30 cellular contexts compared by ENCODE assay signal in genomic region chr2:229740279-229740678, GRCh38. TPM values are rescaled to one million over a fixed set of nuclear protein-coding genes. Genes with fewer than 3 reads are reported as not detected.
"Had no signal": no experiment of that assay in that cellular context is flagged by ENCODE, and none has a peak within 500 bp of the region (broad histone marks: within the 10 kb centered on the region; RNA-seq: fewer than 3 reads in every experiment).

No MANE protein-coding gene starts in this region.

- H3K9me3 ChIP-seq: neutrophil, ovary, testis, thyroid gland had no signal

- FAIRE-seq: islet of Langerhans, kidney, urothelium cell line had no signal

- H3K4me2 ChIP-seq: neural progenitor cell had no signal

- H3K9ac ChIP-seq: neural progenitor cell had no signal

- DNase-seq: hypothalamus; immature natural killer cell; kidney; left colon; left lung; lower lobe of right lung; mammary epithelial cell; mesenchymal stem cell; naive thymus-derived CD8-positive, alpha-beta T cell; occipital lobe; ovary; stimulated activated CD4-positive, alpha-beta T cell treated with anti-CD3 and anti-CD28 coated beads, Interleukin-12 subunit alpha, Interleukin-12 subunit beta, amount 100 ng/mL, for 4 hours; stimulated activated CD4-positive, alpha-beta T cell treated with anti-CD3 and anti-CD28 coated beads, Interleukin-15, amount 100 ng/mL, for 24 hours; stimulated activated CD4-positive, alpha-beta T cell treated with anti-CD3 and anti-CD28 coated beads, Interleukin-2, amount 100 ng/mL, for 24 hours; stimulated activated CD4-positive, alpha-beta T cell treated with anti-CD3 and anti-CD28 coated beads, Interleukin-4, amount 100 ng/mL, for 1 hour; stimulated activated naive B cell treated with anti-CD40 and anti-IgM and Interleukin-4, amounts not matched to agents 10 μg/mL and 1 μg/mL and 100 μg/mL, for 72 hours; stimulated activated naive CD8-positive, alpha-beta T cell treated with anti-CD3 and anti-CD28 coated beads, Interleukin-15, Interleukin-2, amounts not matched to agents 100 U/mL and 50 U/mL, for 24 hours; stomach; testis; thyroid gland; transverse colon; upper lobe of right lung had no signal

- H2AFZ ChIP-seq: neural progenitor cell had no signal

- H3K36me3 ChIP-seq: left lung, lower lobe of right lung, neural progenitor cell, neutrophil, ovary, right atrium auricular region, stomach, thyroid gland, transverse colon, upper lobe of right lung had no signal

- H3K27me3 ChIP-seq: left lung, neural progenitor cell, neutrophil, ovary, right atrium auricular region, stomach, testis, thyroid gland, transverse colon, upper lobe of right lung had no signal

- H3K4me3 ChIP-seq: left lung, lower lobe of right lung, neural progenitor cell, ovary, right atrium auricular region, skin epidermis, stomach, testis, thyroid gland, transverse colon, upper lobe of right lung had no signal

- H3K27ac ChIP-seq: left lung, lower lobe of right lung, neural progenitor cell, neutrophil, ovary, right atrium auricular region, skin epidermis, stomach, testis, thyroid gland, transverse colon, upper lobe of right lung had no signal

- H3K4me1 ChIP-seq: left lung, lower lobe of right lung, neural progenitor cell, right atrium auricular region, stomach, testis, thyroid gland, transverse colon, upper lobe of right lung had no signal

- ATAC-seq: left colon; left lung; lower lobe of right lung; naive thymus-derived CD8-positive, alpha-beta T cell; sciatic nerve; stimulated activated naive B cell treated with anti-CD40 and anti-IgM and Interleukin-4, amounts not matched to agents 10 μg/mL and 1 μg/mL and 100 μg/mL, for 72 hours; stimulated activated naive CD8-positive, alpha-beta T cell treated with anti-CD3 and anti-CD28 coated beads, Interleukin-15, Interleukin-2, amounts not matched to agents 100 U/mL and 50 U/mL, for 24 hours; upper lobe of right lung had no signal

RNA-seq across cellular contexts. Expression of gene DNER, which starts 25.9 kb away (rescaled TPM):
- total RNA-seq: liver; naive thymus-derived CD8-positive, alpha-beta T cell had no signal
- polyA plus RNA-seq: immature natural killer cell; naive thymus-derived CD8-positive, alpha-beta T cell had no signal
